In the genomic region with DNA sequence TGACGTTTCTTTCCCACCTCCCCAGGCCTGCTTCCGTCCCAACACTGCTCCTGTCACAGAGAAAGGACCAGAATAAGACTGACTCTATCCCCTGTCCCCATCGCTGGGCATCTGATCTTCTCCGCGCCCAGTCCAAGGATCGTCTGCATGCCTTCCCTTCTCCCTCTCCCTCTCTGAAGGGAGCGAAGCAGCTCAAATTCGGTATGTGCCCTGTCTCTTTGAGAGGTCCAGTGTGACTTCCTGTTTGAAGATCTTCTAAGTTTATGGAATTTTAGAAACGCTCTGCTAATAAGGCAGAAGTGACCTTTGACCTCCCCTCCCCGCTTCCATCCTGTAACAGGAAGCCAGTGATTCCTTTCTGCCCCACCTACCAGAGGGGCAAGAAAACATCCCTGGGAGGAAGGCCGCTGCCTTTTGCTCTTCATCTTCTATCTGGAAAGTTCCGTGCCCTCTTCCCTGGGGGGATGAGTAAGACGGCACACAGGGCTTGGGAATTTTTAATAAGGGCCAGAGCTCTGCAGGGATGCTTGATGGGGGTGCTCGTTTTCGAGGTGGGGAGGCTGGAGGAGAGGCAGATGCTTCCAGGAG, we compare ENCODE assay signal across 14 cellular contexts. TPM values are rescaled to one million over a fixed set of nuclear protein-coding genes. Genes with fewer than 3 reads are reported as not detected.
DNase-seq lines count a peak whose midpoint lies in the region; ATAC-seq and TF ChIP-seq lines count a peak whose summit lies in the region.
"Had no signal": no experiment of that assay in that cellular context is flagged by ENCODE, and none has a peak within 500 bp of the region (broad histone marks: within the 10 kb centered on the region; RNA-seq: fewer than 3 reads in every experiment).

No MANE protein-coding gene starts in this region.

- H3K27me3 ChIP-seq in uterus, result no peaks in the 10 kb centered on the region
- H3K27me3 ChIP-seq: pancreas, SJCRH30 had no signal

- peak overlapping the region in 1 of 2 donors; percentile 20 for H3K27ac ChIP-seq in uterus
- H3K27ac ChIP-seq: 22Rv1, pancreas, SJCRH30 had no signal

- TF ChIP-seq POLR2A in uterus (IDR thresholded peaks at IDR 0.05), result no peak

- peaks cover 2% of the 10 kb centered on the region for H3K36me3 Mint-ChIP-seq in activated naive CD8-positive, alpha-beta T cell
- H3K36me3 Mint-ChIP-seq in activated naive CD8-positive, alpha-beta T cell treated with anti-CD3 and anti-CD28 coated beads, Interleukin-2, amount 50 U/mL, for 24 hours (ENCODE audit: low read depth), result no peaks in the 10 kb centered on the region
- peaks cover 4% of the 10 kb centered on the region for H3K36me3 Mint-ChIP-seq in nephron (ENCODE audit: low read depth)

- DNase-seq in activated naive CD8-positive, alpha-beta T cell treated with anti-CD3 and anti-CD28 coated beads, Interleukin-2, amount 50 U/mL, for 24 hours, result no peak
- peak; percentile 31 for DNase-seq in fibroblast of pulmonary artery (ENCODE audit: low read depth)
- peak; percentile 19 to 45 for DNase-seq in uterus
- DNase-seq in D341Med (ENCODE audit: low spot score), result no peak
- DNase-seq in NK-92 (lab: John Stamatoyannopoulos, UW; ENCODE audit: unreplicated experiment), result no peak
- DNase-seq: activated T-cell treated with anti-CD3 and anti-CD28 coated beads, Interleukin-2, amount 50 U/mL, for 72 hours had no signal

- no peak for ATAC-seq in activated naive CD8-positive, alpha-beta T cell treated with anti-CD3 and anti-CD28 coated beads, Interleukin-2, amount 50 U/mL, for 24 hours
- no peak for ATAC-seq in HG02678 (IDR thresholded peaks at IDR 0.05; ENCODE audit: unreplicated experiment)
- ATAC-seq: activated CD4-positive, CD25-positive, alpha-beta regulatory T cell treated with anti-CD3 and anti-CD28 coated beads, Interleukin-2, amount 50 U/mL, for 24 hours; activated T-cell treated with anti-CD3 and anti-CD28 coated beads, Interleukin-2, amount 50 U/mL, for 72 hours had no signal

- H3K4me1 Mint-ChIP-seq in activated naive CD8-positive, alpha-beta T cell (ENCODE audit: low read depth), result no peaks in the 10 kb centered on the region
- no peaks in the 10 kb centered on the region for H3K4me1 Mint-ChIP-seq in activated naive CD8-positive, alpha-beta T cell treated with anti-CD3 and anti-CD28 coated beads, Interleukin-2, amount 50 U/mL, for 24 hours
- peaks cover 21% of the 10 kb centered on the region for H3K4me1 Mint-ChIP-seq in nephron
- H3K4me1 Mint-ChIP-seq: central memory CD8-positive, alpha-beta T cell had no signal

- no peak overlapping the region for H3K4me3 ChIP-seq in fibroblast of pulmonary artery (replicated peaks; ENCODE audit: low read depth, low read length)
- no peak overlapping the region for H3K4me3 ChIP-seq in uterus
- H3K4me3 ChIP-seq: pancreas, SJCRH30 had no signal

- no peaks in the 10 kb centered on the region for H3K36me3 ChIP-seq in uterus
- H3K36me3 ChIP-seq: pancreas, SJCRH30 had no signal

- no peak for TF ChIP-seq CTCF in fibroblast of pulmonary artery (IDR thresholded peaks at IDR 0.05; ENCODE audit: low read length, missing control alignments)
- TF ChIP-seq CTCF in nephron (IDR thresholded peaks at IDR 0.05; ENCODE audit: unreplicated experiment in 3 of 3), result no peak
- TF ChIP-seq CTCF in uterus (IDR thresholded peaks at IDR 0.05), result no peak

- peak overlapping the region; percentile 48 for H3K27ac Mint-ChIP-seq in activated naive CD8-positive, alpha-beta T cell
- H3K27ac Mint-ChIP-seq in activated naive CD8-positive, alpha-beta T cell treated with anti-CD3 and anti-CD28 coated beads, Interleukin-2, amount 50 U/mL, for 24 hours, result no peak overlapping the region
- peak overlapping the region; percentile 25 to 71 (median 51) for H3K27ac Mint-ChIP-seq in nephron
- H3K27ac Mint-ChIP-seq: activated T-cell treated with anti-CD3 and anti-CD28 coated beads, Interleukin-2, amount 50 U/mL, for 72 hours had no signal

- H3K27me3 Mint-ChIP-seq in activated naive CD8-positive, alpha-beta T cell, result no peaks in the 10 kb centered on the region
- no peaks in the 10 kb centered on the region for H3K27me3 Mint-ChIP-seq in activated naive CD8-positive, alpha-beta T cell treated with anti-CD3 and anti-CD28 coated beads, Interleukin-2, amount 50 U/mL, for 24 hours
- H3K27me3 Mint-ChIP-seq in nephron (ENCODE audit: low read depth), result peaks cover 21% of the 10 kb centered on the region

- peaks cover 14% of the 10 kb centered on the region for H3K9me3 Mint-ChIP-seq in activated naive CD8-positive, alpha-beta T cell (ENCODE audit: low read depth)
- peaks cover 4% of the 10 kb centered on the region for H3K9me3 Mint-ChIP-seq in activated naive CD8-positive, alpha-beta T cell treated with anti-CD3 and anti-CD28 coated beads, Interleukin-2, amount 50 U/mL, for 24 hours
- H3K9me3 Mint-ChIP-seq in nephron, result peaks cover 28% of the 10 kb centered on the region
- H3K9me3 Mint-ChIP-seq: central memory CD8-positive, alpha-beta T cell had no signal

- H3K4me1 ChIP-seq in uterus, result peaks cover 4 to 7% of the 10 kb centered on the region in 2 donors
- H3K4me1 ChIP-seq: pancreas, SJCRH30 had no signal

- no peaks in the 10 kb centered on the region for H3K9me3 ChIP-seq in uterus
- H3K9me3 ChIP-seq: pancreas had no signal

- no peak overlapping the region for H3K4me3 Mint-ChIP-seq in activated naive CD8-positive, alpha-beta T cell
- H3K4me3 Mint-ChIP-seq in activated naive CD8-positive, alpha-beta T cell treated with anti-CD3 and anti-CD28 coated beads, Interleukin-2, amount 50 U/mL, for 24 hours, result no peak overlapping the region
- peak overlapping the region in 1 of 3 experiments; percentile 16 for H3K4me3 Mint-ChIP-seq in nephron
- H3K4me3 Mint-ChIP-seq: activated T-cell treated with anti-CD3 and anti-CD28 coated beads, Interleukin-2, amount 50 U/mL, for 72 hours; central memory CD8-positive, alpha-beta T cell had no signal

- intact Hi-C loops in uterus (cut with DNase I; ENCODE audit: low total_unique reads), result no loop called here

RNA-seq across cellular contexts. Expression of a gene that starts 40.7 kb away (rescaled TPM):
- total RNA-seq in uterus, result 10 to 100 TPM in 1 of 4 donors, under 1 TPM in 1, not detected in 2; under 0.01 to 47.1 TPM
- total RNA-seq: SJCRH30 had no signal

Comparison
In these comparisons a context has a peak if more than half of its experiments do, and no peak if none do; other contexts are left out.
1. DNase-seq: peak in fibroblast of pulmonary artery (single experiment) and uterus (2 of 2); none in activated naive CD8-positive, alpha-beta T cell treated with anti-CD3 and anti-CD28 coated beads, Interleukin-2, amount 50 U/mL, for 24 hours (single experiment), D341Med (single experiment) and NK-92 (single experiment).